In the genomic region with DNA sequence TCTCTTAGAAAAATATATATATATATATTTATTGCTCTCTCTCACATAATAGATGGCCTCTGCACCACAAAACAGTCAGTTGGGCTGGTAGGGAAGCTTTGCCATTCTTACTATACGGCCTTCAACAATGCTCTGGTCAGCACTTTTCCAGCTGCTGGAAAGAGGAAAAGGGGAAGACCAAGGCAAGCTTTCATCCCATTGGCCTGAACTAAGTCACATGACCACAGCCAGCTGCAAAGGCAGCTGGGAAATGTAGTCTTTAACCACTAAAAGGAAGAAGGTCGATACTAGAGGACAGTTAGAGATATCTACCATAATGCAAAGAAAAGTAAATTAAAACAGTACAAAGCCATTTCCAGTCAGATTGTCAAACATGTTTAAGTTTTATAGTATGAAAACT, we compare ENCODE assay signal across 10 cellular contexts. TPM values are rescaled to one million over a fixed set of nuclear protein-coding genes. Genes with fewer than 3 reads are reported as not detected.
DNase-seq lines count a peak whose midpoint lies in the region; ATAC-seq and TF ChIP-seq lines count a peak whose summit lies in the region.
"Had no signal": no experiment of that assay in that cellular context is flagged by ENCODE, and none has a peak within 500 bp of the region (broad histone marks: within the 10 kb centered on the region; RNA-seq: fewer than 3 reads in every experiment).

No MANE protein-coding gene starts in this region.

- CTCF ChIA-PET in activated naive CD4-positive, alpha-beta T cell treated with anti-CD3 and anti-CD28 coated beads for 36 hours (lab: Charles Lee) = no interaction called here

- no peaks in the 10 kb centered on the region for H3K4me1 ChIP-seq in suprapubic skin
- H3K4me1 ChIP-seq: Peyer's patch had no signal

- peaks cover 2% of the 10 kb centered on the region for H3K27me3 Mint-ChIP-seq in activated naive CD4-positive, alpha-beta T cell treated with anti-CD3 and anti-CD28 coated beads for 36 hours (ENCODE audit: low read depth)
- no peaks in the 10 kb centered on the region for H3K27me3 Mint-ChIP-seq in endothelial cell (ENCODE audit: unreplicated experiment)

- H3K36me3 Mint-ChIP-seq in activated naive CD4-positive, alpha-beta T cell treated with anti-CD3 and anti-CD28 coated beads, Interleukin-2, amount 50 U/mL, for 72 hours = no peaks in the 10 kb centered on the region
- no peaks in the 10 kb centered on the region for H3K36me3 Mint-ChIP-seq in activated naive CD4-positive, alpha-beta T cell treated with anti-CD3 and anti-CD28 coated beads for 36 hours (ENCODE audit: low read depth)
- no peaks in the 10 kb centered on the region for H3K36me3 Mint-ChIP-seq in endothelial cell (ENCODE audit: low read depth, unreplicated experiment)
- H3K36me3 Mint-ChIP-seq: CD4-positive, CD25-positive, alpha-beta regulatory T cell had no signal

- no peaks in the 10 kb centered on the region for H3K9me3 Mint-ChIP-seq in activated naive CD4-positive, alpha-beta T cell treated with anti-CD3 and anti-CD28 coated beads, Interleukin-2, amount 50 U/mL, for 72 hours
- H3K9me3 Mint-ChIP-seq in activated naive CD4-positive, alpha-beta T cell treated with anti-CD3 and anti-CD28 coated beads for 36 hours = no peaks in the 10 kb centered on the region
- H3K9me3 Mint-ChIP-seq in endothelial cell (ENCODE audit: unreplicated experiment) = no peaks in the 10 kb centered on the region
- H3K9me3 Mint-ChIP-seq: CD4-positive, CD25-positive, alpha-beta regulatory T cell had no signal

- no peak for TF ChIP-seq EP300 in suprapubic skin (IDR thresholded peaks at IDR 0.05)

- intact Hi-C loops in activated naive CD4-positive, alpha-beta T cell treated with anti-CD3 and anti-CD28 coated beads for 36 hours (cut with micrococcal nuclease) = no loop called here

- H3K9me3 ChIP-seq in suprapubic skin = no peaks in the 10 kb centered on the region
- H3K9me3 ChIP-seq: Peyer's patch had no signal

- no peaks in the 10 kb centered on the region for H3K4me1 Mint-ChIP-seq in activated naive CD4-positive, alpha-beta T cell treated with anti-CD3 and anti-CD28 coated beads for 36 hours (ENCODE audit: low read depth)
- no peaks in the 10 kb centered on the region for H3K4me1 Mint-ChIP-seq in endothelial cell (ENCODE audit: unreplicated experiment)

- no peak for DNase-seq in activated naive CD4-positive, alpha-beta T cell treated with anti-CD3 and anti-CD28 coated beads, Interleukin-2, amount 50 U/mL, for 72 hours (ENCODE audit: low spot score in 2 of 2)
- no peak for DNase-seq in activated naive CD4-positive, alpha-beta T cell treated with anti-CD3 and anti-CD28 coated beads for 36 hours
- peak; percentile 37 for DNase-seq in NOMO-1 treated with dmso at 0.1 percent for 144 hours (lab: John Stamatoyannopoulos, UW; ENCODE audit: unreplicated experiment)
- DNase-seq in endothelial cell (ENCODE audit: low spot score) = peak; percentile 13
- peak; percentile 6 for DNase-seq in occipital lobe (lab: John Stamatoyannopoulos, UW)
- no peak for DNase-seq in suprapubic skin (ENCODE audit: low spot score in 2 of 2)

- no peak overlapping the region for H3K4me3 Mint-ChIP-seq in activated naive CD4-positive, alpha-beta T cell treated with anti-CD3 and anti-CD28 coated beads for 36 hours
- no peak overlapping the region for H3K4me3 Mint-ChIP-seq in endothelial cell (ENCODE audit: unreplicated experiment)
- H3K4me3 Mint-ChIP-seq: CD4-positive, CD25-positive, alpha-beta regulatory T cell had no signal

- WGBS in suprapubic skin = 50% methylated on average over 2 of the region's 2 CpGs

- H3K27ac ChIP-seq in suprapubic skin = no peak overlapping the region
- H3K27ac ChIP-seq: Peyer's patch had no signal

- H3K4me3 ChIP-seq in suprapubic skin = no peak overlapping the region
- H3K4me3 ChIP-seq: Peyer's patch had no signal

- ATAC-seq in activated naive CD4-positive, alpha-beta T cell treated with anti-CD3 and anti-CD28 coated beads, Interleukin-2, amount 50 U/mL, for 72 hours = peak; percentile 43 to 48
- ATAC-seq in HG02852 (IDR thresholded peaks at IDR 0.05; ENCODE audit: unreplicated experiment) (no peak), GM21390 (IDR thresholded peaks at IDR 0.05; ENCODE audit: unreplicated experiment) (no peak)

- no peak for TF ChIP-seq CTCF in endothelial cell (IDR thresholded peaks at IDR 0.05; ENCODE audit: unreplicated experiment)
- TF ChIP-seq CTCF in suprapubic skin (IDR thresholded peaks at IDR 0.05) = no peak

- no peaks in the 10 kb centered on the region for H3K27me3 ChIP-seq in suprapubic skin

- no peaks in the 10 kb centered on the region for H3K36me3 ChIP-seq in suprapubic skin
- H3K36me3 ChIP-seq: Peyer's patch had no signal

- no peak overlapping the region for H3K27ac Mint-ChIP-seq in activated naive CD4-positive, alpha-beta T cell treated with anti-CD3 and anti-CD28 coated beads, Interleukin-2, amount 50 U/mL, for 72 hours
- no peak overlapping the region for H3K27ac Mint-ChIP-seq in activated naive CD4-positive, alpha-beta T cell treated with anti-CD3 and anti-CD28 coated beads for 36 hours
- H3K27ac Mint-ChIP-seq in endothelial cell (ENCODE audit: unreplicated experiment) = no peak overlapping the region

- no peak for TF ChIP-seq POLR2A in suprapubic skin (IDR thresholded peaks at IDR 0.05)

RNA-seq across cellular contexts. Expression of a gene that starts 58.4 kb away (rescaled TPM):
- total RNA-seq in activated naive CD4-positive, alpha-beta T cell treated with anti-CD3 and anti-CD28 coated beads, Interleukin-2, amount 50 U/mL, for 72 hours = 1 to 10 TPM; 2.0 to 6.3 TPM
- 1 to 10 TPM; 2.7 to 3.2 TPM for total RNA-seq in activated naive CD4-positive, alpha-beta T cell treated with anti-CD3 and anti-CD28 coated beads for 36 hours
- total RNA-seq in endothelial cell (ENCODE audit: unreplicated experiment) = 75.2 TPM
- total RNA-seq in occipital lobe = 23.6 TPM
- total RNA-seq in suprapubic skin = 10 to 100 TPM in 3 of 4 donors, 1 to 10 TPM in 1; 9.9 to 21.3 (median 15.9) TPM

Comparison
In these comparisons a context has a peak if more than half of its experiments do, and no peak if none do; other contexts are left out.
1. ATAC-seq: peak in activated naive CD4-positive, alpha-beta T cell treated with anti-CD3 and anti-CD28 coated beads, Interleukin-2, amount 50 U/mL, for 72 hours (2 of 2); none in HG02852 (single experiment) and GM21390 (single experiment).
2. DNase-seq: peak in NOMO-1 treated with dmso at 0.1 percent for 144 hours (single experiment), endothelial cell (single experiment) and occipital lobe (single experiment); none in activated naive CD4-positive, alpha-beta T cell treated with anti-CD3 and anti-CD28 coated beads, Interleukin-2, amount 50 U/mL, for 72 hours (0 of 2), activated naive CD4-positive, alpha-beta T cell treated with anti-CD3 and anti-CD28 coated beads for 36 hours (single experiment) and suprapubic skin (0 of 2).